ENCODE assay signal across 10 cellular contexts in the genomic region with DNA sequence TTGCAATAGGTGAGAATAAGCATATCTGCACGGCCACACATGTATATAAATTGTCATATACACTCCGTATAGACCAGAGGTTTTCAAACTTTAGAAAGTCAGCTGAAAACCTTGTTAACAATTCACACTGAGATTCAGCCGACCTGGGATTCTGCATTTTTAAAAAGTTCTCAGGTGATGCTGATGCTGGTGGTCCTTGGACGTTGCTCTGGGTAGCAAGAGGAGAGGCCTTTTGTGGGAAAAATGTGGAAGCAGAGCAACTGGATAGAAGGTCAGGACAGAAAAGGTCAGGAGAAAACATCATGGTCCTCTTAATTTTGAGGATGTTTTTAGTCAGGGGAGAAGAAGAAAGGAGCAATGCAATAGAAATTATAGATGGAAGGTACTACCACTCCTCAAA. TPM values are rescaled to one million over a fixed set of nuclear protein-coding genes. Genes with fewer than 3 reads are reported as not detected.
"Had no signal": no experiment of that assay in that cellular context is flagged by ENCODE, and none has a peak within 500 bp of the region (broad histone marks: within the 10 kb centered on the region; RNA-seq: fewer than 3 reads in every experiment).

No MANE protein-coding gene starts in this region.

RNA-seq across cellular contexts. Expression of a gene that starts 52.9 kb away (rescaled TPM):
- total RNA-seq: OCI-LY7, PC-9, Peyer's patch, Right ventricle myocardium inferior, Right ventricle myocardium superior, RPMI7951, SJCRH30, SJSA1, SK-MEL-5 had no signal
- polyA plus RNA-seq: SK-N-SH had no signal
